In the genomic region with DNA sequence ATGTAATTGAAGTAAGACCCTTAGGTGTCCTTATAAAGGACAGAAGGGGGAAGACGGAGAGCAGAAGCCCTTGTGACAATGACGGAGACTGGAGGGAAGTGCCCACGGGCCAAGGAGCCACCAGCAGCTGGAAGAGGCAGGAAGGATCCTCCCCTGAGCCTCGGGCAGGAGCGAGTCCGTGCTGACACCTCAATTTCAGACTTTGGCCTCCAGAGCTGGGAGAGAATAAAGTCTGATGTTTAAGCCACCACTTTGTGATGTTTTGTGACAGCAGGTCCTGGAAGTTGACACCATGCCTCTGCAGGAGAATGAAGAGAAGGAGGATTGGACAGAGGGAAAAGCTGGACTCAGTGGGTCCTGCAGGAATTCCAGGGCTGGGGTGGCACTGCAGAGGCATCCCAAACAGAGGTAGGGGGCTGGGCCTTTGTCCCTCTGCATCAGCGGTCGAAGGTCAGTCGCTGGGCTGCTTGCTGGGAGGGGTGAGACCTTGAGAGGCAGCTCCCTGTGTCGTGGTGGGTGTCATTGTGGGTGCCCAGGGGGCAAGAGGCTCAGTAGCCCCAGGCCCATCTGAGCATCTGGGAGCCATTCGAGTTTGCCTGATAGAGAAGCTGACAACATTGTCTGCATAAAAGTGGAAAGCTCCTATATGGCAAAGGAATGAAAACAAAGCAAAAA, we compare ENCODE assay signal across 23 cellular contexts.
"Had no signal": no experiment of that assay in that cellular context is flagged by ENCODE, and none has a peak within 500 bp of the region (broad histone marks: within the 10 kb centered on the region; RNA-seq: fewer than 3 reads in every experiment).

No MANE protein-coding gene starts in this region.

- FAIRE-seq: keratinocyte had no signal

- H3K36me3 ChIP-seq: cardiac muscle cell, prostate gland, stomach had no signal

- ATAC-seq: left lobe of liver; right cardiac atrium; stimulated activated effector memory CD8-positive, alpha-beta T cell treated with anti-CD3 and anti-CD28 coated beads, Interleukin-12 subunit alpha, Interleukin-12 subunit beta, amount 100 ng/mL, for 72 hours had no signal

- H3K9me3 ChIP-seq: prostate gland, stomach had no signal

- H3K27ac ChIP-seq: cardiac muscle cell, prostate gland, SK-N-MC, stomach had no signal

- H3K4me1 ChIP-seq: prostate gland had no signal

- DNase-seq: activated CD4-positive, alpha-beta T cell treated with anti-CD3 and anti-CD28 coated beads, Interleukin-2, amount 10 ng/mL, durations not matched to agents 7 days and 5 days; activated CD4-positive, CD25-positive, alpha-beta regulatory T cell; activated CD8-positive, alpha-beta memory T cell treated with anti-CD3 and anti-CD28 coated beads, Interleukin-2, amount 50 U/mL, for 4 hours; activated gamma-delta T cell; activated naive CD8-positive, alpha-beta T cell treated with anti-CD3 and anti-CD28 coated beads for 36 hours; activated T-cell treated with anti-CD3 and anti-CD28 coated beads, Interleukin-2, amount 50 U/mL, for 48 hours; amniotic stem cell; foreskin melanocyte; hypothalamus; mammary epithelial cell; nephron progenitor cell; stimulated activated CD4-positive, alpha-beta T cell treated with anti-CD3 and anti-CD28 coated beads, Interleukin-4, amount 100 ng/mL, for 24 hours; stomach; T-helper 9 cell; trophoblast cell had no signal

- H3K4me3 ChIP-seq: cardiac muscle cell, prostate gland, SK-N-MC, smooth muscle cell, stomach had no signal
